Comparison of ENCODE assay signal across 8 cellular contexts in genomic region chr1:68346192-68346808, GRCh38.
DNase-seq lines count a peak whose midpoint lies in the region; ATAC-seq, FAIRE-seq and TF ChIP-seq lines count a peak whose summit lies in the region.

No MANE protein-coding gene starts in this region.

- peak; percentile 46 for TF ChIP-seq CTCF in astrocyte (IDR thresholded peaks at IDR 0.05; ENCODE audit: insufficient read depth, low read depth, low read length)

- no peak overlapping the region for H3K27ac ChIP-seq in astrocyte (ENCODE audit: low read depth, low read length)

- H4K20me1 ChIP-seq in astrocyte (ENCODE audit: insufficient read depth, low read length): no peaks in the 10 kb centered on the region

- ATAC-seq in GM18868 (IDR thresholded peaks at IDR 0.05; ENCODE audit: unreplicated experiment) (no peak), GM18511 (IDR thresholded peaks at IDR 0.05; ENCODE audit: unreplicated experiment) (no peak)

- H3K9ac ChIP-seq in astrocyte (ENCODE audit: low read length): no peak overlapping the region

- no peaks in the 10 kb centered on the region for H3K27me3 ChIP-seq in astrocyte (ENCODE audit: insufficient read depth, low read length)

- H3K36me3 ChIP-seq in astrocyte (ENCODE audit: insufficient read depth, low read length): no peaks in the 10 kb centered on the region

- H3K27me3 Mint-ChIP-seq in astrocyte (ENCODE audit: low read depth, unreplicated experiment): peaks cover 10% of the 10 kb centered on the region

- no peak overlapping the region for H2AFZ ChIP-seq in astrocyte (ENCODE audit: low read depth, low read length)

- H3K4me3 ChIP-seq in astrocyte (ENCODE audit: insufficient read depth, low read depth, low read length): no peak overlapping the region

- peak; percentile 50 for DNase-seq in DMS 273 (lab: John Stamatoyannopoulos, UW; ENCODE audit: unreplicated experiment)
- DNase-seq in Kasumi-1 (lab: John Stamatoyannopoulos, UW): peak; percentile 20 to 27
- no peak for DNase-seq in astrocyte (ENCODE audit: low read depth)
- peak; percentile 51 to 54 for DNase-seq in lung microvascular endothelial cell (ENCODE audit: low read depth in 2 of 2)
- no peak for DNase-seq in NCI-H524 treated with DMSO at 0.1 percent for 48 hours (lab: John Stamatoyannopoulos, UW)
- no peak for DNase-seq in NOMO-1 (lab: John Stamatoyannopoulos, UW; ENCODE audit: unreplicated experiment in 2 of 2)

- H3K4me1 Mint-ChIP-seq in astrocyte (ENCODE audit: low read depth, unreplicated experiment): no peaks in the 10 kb centered on the region

- no peaks in the 10 kb centered on the region for H3K4me1 ChIP-seq in astrocyte (ENCODE audit: insufficient read depth, low read length)

- FAIRE-seq in astrocyte (lab: Jason Lieb, UNC): peak; percentile 43

- no peaks in the 10 kb centered on the region for H3K79me2 ChIP-seq in astrocyte (ENCODE audit: insufficient read depth, low read length)

- no peaks in the 10 kb centered on the region for H3K9me3 Mint-ChIP-seq in astrocyte (ENCODE audit: unreplicated experiment)

- H3K27ac Mint-ChIP-seq in astrocyte (ENCODE audit: unreplicated experiment): no peak overlapping the region

- H3K4me2 ChIP-seq in astrocyte (ENCODE audit: low read length): no peak overlapping the region

- no peaks in the 10 kb centered on the region for H3K9me3 ChIP-seq in astrocyte (ENCODE audit: insufficient read depth, low read depth, low read length)

- no peak overlapping the region for H3K4me3 Mint-ChIP-seq in astrocyte (ENCODE audit: unreplicated experiment)

- H3K36me3 Mint-ChIP-seq in astrocyte (ENCODE audit: low read depth, unreplicated experiment): no peaks in the 10 kb centered on the region

Comparison
In these comparisons a context has a peak if more than half of its experiments do, and no peak if none do; other contexts are left out.
1. DNase-seq: peak in DMS 273 (single experiment), Kasumi-1 (2 of 2) and lung microvascular endothelial cell (2 of 2); none in astrocyte (single experiment), NCI-H524 treated with DMSO at 0.1 percent for 48 hours (single experiment) and NOMO-1 (0 of 2).